10 cellular contexts compared by ENCODE assay signal in genomic region chr19:40622773-40623075, GRCh38.
"Had no signal": no experiment of that assay in that cellular context is flagged by ENCODE, and none has a peak within 500 bp of the region (broad histone marks: within the 10 kb centered on the region; RNA-seq: fewer than 3 reads in every experiment).

No MANE protein-coding gene starts in this region.

- H3K4me1 ChIP-seq: colonic mucosa had no signal

- FAIRE-seq: small intestine, urothelium cell line had no signal

- H3K4me3 ChIP-seq: colonic mucosa, hepatocyte had no signal

- H3K27me3 ChIP-seq: colonic mucosa, hepatocyte, neural progenitor cell had no signal

- DNase-seq: activated effector memory CD4-positive, alpha-beta T cell treated with Interleukin-2 at 50 U/mL for 16 hours; colonic mucosa; effector CD4-positive, alpha-beta T cell; left ventricle myocardium superior; retina; small intestine had no signal

- H3K9me3 ChIP-seq: colonic mucosa had no signal

- H3K9ac ChIP-seq: neural progenitor cell, parathyroid adenoma had no signal

- H3K36me3 ChIP-seq: colonic mucosa, neural progenitor cell had no signal

- H3K27ac ChIP-seq: colonic mucosa, hepatocyte, neural progenitor cell, parathyroid adenoma had no signal

- H3K27ac Mint-ChIP-seq: neural progenitor cell had no signal

- H3K9me3 Mint-ChIP-seq: neural progenitor cell had no signal

- ATAC-seq: left ventricle myocardium superior had no signal

- H3K4me3 Mint-ChIP-seq: neural progenitor cell had no signal
